In the genomic region with DNA sequence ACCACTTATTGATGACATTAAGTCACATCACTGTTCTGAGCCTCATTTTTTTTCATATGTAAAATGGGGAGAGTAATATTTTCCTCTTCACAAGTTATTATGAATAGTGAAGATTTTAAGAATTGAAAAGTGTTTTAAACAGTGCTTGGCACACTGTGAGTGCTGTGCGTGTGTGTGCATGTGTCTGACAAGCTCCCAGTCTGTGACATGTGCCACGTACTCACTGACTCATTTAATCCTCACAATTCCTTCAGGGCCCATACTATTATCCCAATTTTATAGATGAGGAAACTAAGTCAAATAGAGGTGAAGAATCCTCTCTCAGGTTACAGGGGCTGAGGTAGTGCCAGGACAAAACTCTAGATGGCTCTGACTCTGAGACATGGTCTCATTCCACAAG, we compare ENCODE assay signal across 29 cellular contexts.
"Had no signal": no experiment of that assay in that cellular context is flagged by ENCODE, and none has a peak within 500 bp of the region (broad histone marks: within the 10 kb centered on the region; RNA-seq: fewer than 3 reads in every experiment).

No MANE protein-coding gene starts in this region.

- H3K27me3 Mint-ChIP-seq: naive thymus-derived CD8-positive, alpha-beta T cell; stimulated activated naive B cell treated with anti-CD40 and anti-IgM and Interleukin-4, amounts not matched to agents 10 μg/mL and 1 μg/mL and 100 μg/mL, for 72 hours had no signal

- H3K4me1 Mint-ChIP-seq: naive thymus-derived CD8-positive, alpha-beta T cell; nephron; neural crest cell; stimulated activated naive B cell treated with anti-CD40 and anti-IgM and Interleukin-4, amounts not matched to agents 10 μg/mL and 1 μg/mL and 100 μg/mL, for 72 hours had no signal

- H3K4me3 Mint-ChIP-seq: naive thymus-derived CD8-positive, alpha-beta T cell; nephron; neural crest cell; stimulated activated naive B cell treated with anti-CD40 and anti-IgM and Interleukin-4, amounts not matched to agents 10 μg/mL and 1 μg/mL and 100 μg/mL, for 72 hours had no signal

- ATAC-seq: left colon; left lung; lower lobe of right lung; naive thymus-derived CD8-positive, alpha-beta T cell; pancreas; right cardiac atrium; sciatic nerve; stimulated activated naive B cell treated with anti-CD40 and anti-IgM and Interleukin-4, amounts not matched to agents 10 μg/mL and 1 μg/mL and 100 μg/mL, for 72 hours; stimulated activated naive CD8-positive, alpha-beta T cell treated with anti-CD3 and anti-CD28 coated beads, Interleukin-15, Interleukin-2, amounts not matched to agents 100 U/mL and 50 U/mL, for 24 hours had no signal

- H3K36me3 ChIP-seq: left lung, lower lobe of right lung, pancreas, prostate gland, stomach, thyroid gland, transverse colon, upper lobe of left lung, vagina had no signal

- H3K36me3 Mint-ChIP-seq: naive thymus-derived CD8-positive, alpha-beta T cell; stimulated activated naive B cell treated with anti-CD40 and anti-IgM and Interleukin-4, amounts not matched to agents 10 μg/mL and 1 μg/mL and 100 μg/mL, for 72 hours had no signal

- DNase-seq: kidney; left colon; left lung; lower lobe of right lung; mammary epithelial cell; mesenchymal stem cell; naive thymus-derived CD8-positive, alpha-beta T cell; nucleus accumbens; pancreas; posterior cingulate gyrus; retina; right cardiac atrium; stimulated activated CD4-positive, alpha-beta T cell treated with anti-CD3 and anti-CD28 coated beads, Interleukin-12 subunit alpha, Interleukin-12 subunit beta, amount 100 ng/mL, for 4 hours; stimulated activated CD4-positive, alpha-beta T cell treated with anti-CD3 and anti-CD28 coated beads, Interleukin-15, amount 100 ng/mL, for 24 hours; stimulated activated CD4-positive, alpha-beta T cell treated with anti-CD3 and anti-CD28 coated beads, Interleukin-2, amount 100 ng/mL, for 24 hours; stimulated activated CD4-positive, alpha-beta T cell treated with anti-CD3 and anti-CD28 coated beads, Interleukin-4, amount 100 ng/mL, for 1 hour; stimulated activated naive B cell treated with anti-CD40 and anti-IgM and Interleukin-4, amounts not matched to agents 10 μg/mL and 1 μg/mL and 100 μg/mL, for 72 hours; stimulated activated naive CD8-positive, alpha-beta T cell treated with anti-CD3 and anti-CD28 coated beads, Interleukin-15, Interleukin-2, amounts not matched to agents 100 U/mL and 50 U/mL, for 24 hours; stomach; testis; thyroid gland; transverse colon; upper lobe of left lung had no signal

- FAIRE-seq: kidney, pancreas had no signal

- H3K9me3 Mint-ChIP-seq: nephron, neural crest cell had no signal

- H3K27me3 ChIP-seq: left lung, pancreas, stomach, testis, thyroid gland, transverse colon, upper lobe of left lung, vagina had no signal

- H3K4me3 ChIP-seq: left lung, lower lobe of right lung, pancreas, prostate gland, skin epidermis, stomach, testis, thyroid gland, transverse colon, upper lobe of left lung, vagina had no signal

- H3K27ac Mint-ChIP-seq: naive thymus-derived CD8-positive, alpha-beta T cell; nephron; stimulated activated naive B cell treated with anti-CD40 and anti-IgM and Interleukin-4, amounts not matched to agents 10 μg/mL and 1 μg/mL and 100 μg/mL, for 72 hours had no signal
